In genomic region chr4:1047976-1048780, GRCh38 we compare ENCODE assay signal across 13 cellular contexts. TPM values are rescaled to one million over a fixed set of nuclear protein-coding genes. Genes with fewer than 3 reads are reported as not detected.
DNase-seq lines count a peak whose midpoint lies in the region; ATAC-seq and TF ChIP-seq lines count a peak whose summit lies in the region.
"Had no signal": no experiment of that assay in that cellular context is flagged by ENCODE, and none has a peak within 500 bp of the region (broad histone marks: within the 10 kb centered on the region; RNA-seq: fewer than 3 reads in every experiment).

No MANE protein-coding gene starts in this region.

- H2BK15ac ChIP-seq in mesendoderm (replicated peaks; ENCODE audit: low read depth) = no peak overlapping the region

- H3K9me3 ChIP-seq in body of pancreas (no peaks in the 10 kb centered on the region), upper lobe of left lung (no peaks in the 10 kb centered on the region)

- H3K9me3 Mint-ChIP-seq in Calu3 (ENCODE audit: low read depth, unreplicated experiment) = no peaks in the 10 kb centered on the region

- BruUV-seq in Calu3 (replicated peaks; lab: Mats Ljungman, UMichigan) = no TSS peak

- no peaks in the 10 kb centered on the region for H3K79me2 ChIP-seq in mesendoderm (ENCODE audit: control insufficient read depth, insufficient read depth, low read length)

- intact Hi-C loops in body of pancreas (cut with DNase I) (no loop called here), Calu3 (cut with micrococcal nuclease; ENCODE audit: unreplicated experiment) (no loop called here)

- no peak overlapping the region for H3K23ac ChIP-seq in mesendoderm (ENCODE audit: low read length)

- no peaks in the 10 kb centered on the region for H3K79me1 ChIP-seq in mesendoderm (ENCODE audit: low read length)

- no peak overlapping the region for H2AK5ac ChIP-seq in mesendoderm (ENCODE audit: low read length)

- no peak overlapping the region for H3K56ac ChIP-seq in mesendoderm (ENCODE audit: low read length)

- no peak for ATAC-seq in body of pancreas
- no peak for ATAC-seq in upper lobe of left lung (ENCODE audit: low FRiP score in 2 of 2)
- ATAC-seq in HG03175 (IDR thresholded peaks at IDR 0.05; ENCODE audit: unreplicated experiment) = no peak

- H2BK120ac ChIP-seq in mesendoderm (ENCODE audit: low read depth, low read length) = no peak overlapping the region

- H3K4me1 ChIP-seq in body of pancreas = peaks cover 36% of the 10 kb centered on the region
- H3K4me1 ChIP-seq in upper lobe of left lung = peaks cover 23 to 38% (median 28%) of the 10 kb centered on the region in 4 donors
- H3K4me1 ChIP-seq in mesendoderm (ENCODE audit: control insufficient read depth, low read depth, low read length) = peaks cover 4% of the 10 kb centered on the region

- H3K36me3 ChIP-seq in body of pancreas (replicated peaks in 1 of 2; ENCODE audit: insufficient read depth in 1 of 2, low read depth in 2 of 2) = no peaks in the 10 kb centered on the region
- H3K36me3 ChIP-seq in upper lobe of left lung = no peaks in the 10 kb centered on the region
- no peaks in the 10 kb centered on the region for H3K36me3 ChIP-seq in mesendoderm (ENCODE audit: control insufficient read depth, insufficient read depth, low read length)

- H3K4ac ChIP-seq in mesendoderm (ENCODE audit: low read depth, low read length) = no peak overlapping the region

- H3K9ac ChIP-seq in mesendoderm (ENCODE audit: low read length) = no peak overlapping the region

- WGBS in body of pancreas, 2 donors = 84 to 86% methylated on average over 25 to 31 of the region's 34 CpGs
- 78 to 85% methylated on average over 23 to 34 of the region's 34 CpGs for WGBS in upper lobe of left lung, 2 donors
- no CpG with 5 or more reads among the region's 34 CpGs for WGBS in mesendoderm (ENCODE audit: extremely low coverage, insufficient coverage, low lambda C conversion rate)

- H2BK5ac ChIP-seq in mesendoderm (ENCODE audit: low read length) = no peak overlapping the region

- no peak overlapping the region for H3K4me2 ChIP-seq in mesendoderm (ENCODE audit: low read length)

- H3K27ac Mint-ChIP-seq in Calu3 (ENCODE audit: unreplicated experiment) = no peak overlapping the region
- H3K27ac Mint-ChIP-seq: activated naive CD8-positive, alpha-beta T cell had no signal

- TF ChIP-seq CTCF in body of pancreas (IDR thresholded peaks at IDR 0.05) (no peak), upper lobe of left lung (IDR thresholded peaks at IDR 0.05) (no peak), Calu3 (IDR thresholded peaks at IDR 0.05; ENCODE audit: unreplicated experiment) (no peak)

- H4K5ac ChIP-seq in mesendoderm (ENCODE audit: low read length) = no peak overlapping the region

- no peak for TF ChIP-seq EP300 in upper lobe of left lung (IDR thresholded peaks at IDR 0.05)

- H3K18ac ChIP-seq in mesendoderm (ENCODE audit: low read length) = no peak overlapping the region

- peaks cover 0 to 3% of the 10 kb centered on the region in 2 donors for H3K27me3 ChIP-seq in body of pancreas
- peaks cover 0 to 10% (median 8%) of the 10 kb centered on the region in 4 donors for H3K27me3 ChIP-seq in upper lobe of left lung
- H3K27me3 ChIP-seq in mesendoderm (ENCODE audit: insufficient read depth, low read length, poor library complexity) = peaks cover 1% of the 10 kb centered on the region

- H3K27ac ChIP-seq in body of pancreas (peak overlapping the region in 3 of 4 donors; percentile 16 to 54 (median 45)), upper lobe of left lung (peak overlapping the region in 3 of 4 donors; percentile 5 to 54 (median 42)), mesendoderm (ENCODE audit: low read depth, low read length) (no peak overlapping the region)

- H3K4me1 Mint-ChIP-seq in Calu3 (ENCODE audit: low read depth, unreplicated experiment) = peaks cover 5% of the 10 kb centered on the region

- H3K4me3 Mint-ChIP-seq in Calu3 (ENCODE audit: low read depth, unreplicated experiment) = no peak overlapping the region
- H3K4me3 Mint-ChIP-seq: activated naive CD8-positive, alpha-beta T cell had no signal

- peak; percentile 58 for DNase-seq in activated effector memory CD4-positive, alpha-beta T cell treated with anti-CD3 and anti-CD28 coated beads, Interleukin-2, amount 50 U/mL, for 16 hours
- DNase-seq in activated effector memory CD4-positive, alpha-beta T cell treated with Interleukin-2 at 50 U/mL for 16 hours = no peak
- DNase-seq in body of pancreas = peak in 2 of 4 donors; percentile 6 to 12
- peak; percentile 87 for DNase-seq in mesenteric fat pad (ENCODE audit: low spot score)
- peak in 1 of 2 donors; percentile 75 for DNase-seq in upper lobe of left lung
- no peak for DNase-seq in Calu3
- no peak for DNase-seq in mesendoderm
- DNase-seq: NCI-H2029 treated with DMSO at 0.1 percent for 48 hours, NCI-H82, SIG-M5 had no signal

- peaks cover 9% of the 10 kb centered on the region for H3K36me3 Mint-ChIP-seq in Calu3 (ENCODE audit: insufficient read depth, unreplicated experiment)
- H3K36me3 Mint-ChIP-seq: activated naive CD8-positive, alpha-beta T cell had no signal

- TF ChIP-seq POLR2A in body of pancreas (IDR thresholded peaks at IDR 0.05) = no peak
- no peak for TF ChIP-seq POLR2A in upper lobe of left lung (IDR thresholded peaks at IDR 0.05)

- H3K4me3 ChIP-seq in body of pancreas (no peak overlapping the region), upper lobe of left lung (peak overlapping the region in 1 of 4 donors; percentile 28), mesendoderm (ENCODE audit: low read length) (no peak overlapping the region)

- H4K8ac ChIP-seq in mesendoderm (ENCODE audit: low read depth, low read length) = no peak overlapping the region

- CTCF ChIA-PET in Calu3 (lab: Charles Lee) = no interaction called here

- H3K27me3 Mint-ChIP-seq in Calu3 (ENCODE audit: unreplicated experiment) = peaks cover 20% of the 10 kb centered on the region

RNA-seq across cellular contexts. Expression of gene FGFRL1, which starts 36.8 kb away (rescaled TPM):
- total RNA-seq in body of pancreas (10 to 100 TPM; 38.7 to 50.4 TPM), mesenteric fat pad (54.1 TPM), upper lobe of left lung (10 to 100 TPM; 21.0 to 32.4 (median 25.6) TPM), Calu3 (2022) (36.8 and 43.2 TPM in 2 replicates)
- 10.8 TPM for polyA plus RNA-seq in mesendoderm (2013, experiment 1 of 2)
- polyA plus RNA-seq in mesendoderm (2013, experiment 2 of 2) = 11.3 TPM

RNA-seq across cellular contexts. Expression of gene SLC26A1, which starts 55.0 kb away (rescaled TPM):
- 1 to 10 TPM; 1.6 TPM for total RNA-seq in body of pancreas
- 0.22 TPM for total RNA-seq in mesenteric fat pad
- total RNA-seq in upper lobe of left lung = 1 to 10 TPM in 1 of 6 donors, under 1 TPM in 5; 0.39 to 2.1 (median 0.68) TPM
- 0.49 and 0.68 TPM in 2 replicates for total RNA-seq in Calu3 (2022)
- polyA plus RNA-seq in mesendoderm (2013, experiment 1 of 2) = 0.01 TPM
- polyA plus RNA-seq in mesendoderm (2013, experiment 2 of 2) = 0.01 TPM
- total RNA-seq: activated CD8-positive, alpha-beta memory T cell treated with anti-CD3 and anti-CD28 coated beads for 36 hours had no signal

Comparison
In these comparisons a context has a peak if more than half of its experiments do, and no peak if none do; other contexts are left out.
1. DNase-seq: peak in activated effector memory CD4-positive, alpha-beta T cell treated with anti-CD3 and anti-CD28 coated beads, Interleukin-2, amount 50 U/mL, for 16 hours (single experiment) and mesenteric fat pad (single experiment); none in activated effector memory CD4-positive, alpha-beta T cell treated with Interleukin-2 at 50 U/mL for 16 hours (single experiment), Calu3 (single experiment) and mesendoderm (single experiment).